In the genomic region with DNA sequence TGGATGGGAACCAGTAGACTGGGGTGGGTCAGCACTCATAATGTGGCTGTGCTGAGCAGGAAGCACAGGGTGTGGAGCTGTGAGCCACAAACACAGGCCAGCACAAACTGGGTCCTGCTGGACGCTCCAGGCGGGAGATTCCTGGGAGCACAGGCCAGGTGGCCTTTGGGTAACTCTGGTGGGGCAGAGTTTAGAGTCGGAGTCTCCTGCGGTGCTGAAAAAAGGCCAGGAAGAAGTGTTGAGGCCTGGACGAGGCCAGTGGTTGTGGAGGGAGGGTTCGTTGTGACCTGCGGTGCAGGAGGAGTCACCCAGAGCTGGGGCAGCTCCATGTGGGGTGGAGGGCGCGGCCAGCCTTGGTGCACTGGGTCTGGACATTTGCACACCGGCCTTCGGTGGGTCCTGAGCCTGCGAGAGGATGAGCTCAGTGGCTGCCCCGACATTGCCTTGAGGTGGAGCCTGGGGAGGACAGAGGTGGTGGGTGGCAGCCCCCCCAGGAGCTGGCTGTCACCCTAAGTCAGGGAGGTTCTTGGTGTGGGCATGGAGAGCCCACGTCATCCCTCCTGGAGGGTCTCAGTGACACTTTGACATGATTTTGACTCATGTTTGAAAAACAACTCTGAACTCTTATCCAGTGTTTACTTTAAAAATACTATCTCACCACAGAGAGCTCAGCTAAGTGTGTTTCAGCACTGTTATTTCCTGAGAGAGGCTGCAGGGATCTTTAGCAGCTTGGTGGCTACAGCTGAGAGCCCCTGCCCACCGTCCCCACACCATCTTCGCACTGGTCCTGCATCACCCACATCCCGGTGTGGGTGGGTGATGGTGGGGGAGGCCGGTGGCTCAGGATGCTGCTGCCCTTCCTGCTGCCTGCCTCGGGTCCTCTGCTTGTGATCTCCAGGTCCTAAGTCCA, we compare ENCODE assay signal across 1 cellular context.
TF ChIP-seq lines count a peak whose summit lies in the region.

No MANE protein-coding gene starts in this region.

TF ChIP-seq in HepG2, 621 proteins besides CTCF, POLR2A, EP300 and RAD21 (continued from another document and continues in another):
- TF ChIP-seq, protein P1, sequence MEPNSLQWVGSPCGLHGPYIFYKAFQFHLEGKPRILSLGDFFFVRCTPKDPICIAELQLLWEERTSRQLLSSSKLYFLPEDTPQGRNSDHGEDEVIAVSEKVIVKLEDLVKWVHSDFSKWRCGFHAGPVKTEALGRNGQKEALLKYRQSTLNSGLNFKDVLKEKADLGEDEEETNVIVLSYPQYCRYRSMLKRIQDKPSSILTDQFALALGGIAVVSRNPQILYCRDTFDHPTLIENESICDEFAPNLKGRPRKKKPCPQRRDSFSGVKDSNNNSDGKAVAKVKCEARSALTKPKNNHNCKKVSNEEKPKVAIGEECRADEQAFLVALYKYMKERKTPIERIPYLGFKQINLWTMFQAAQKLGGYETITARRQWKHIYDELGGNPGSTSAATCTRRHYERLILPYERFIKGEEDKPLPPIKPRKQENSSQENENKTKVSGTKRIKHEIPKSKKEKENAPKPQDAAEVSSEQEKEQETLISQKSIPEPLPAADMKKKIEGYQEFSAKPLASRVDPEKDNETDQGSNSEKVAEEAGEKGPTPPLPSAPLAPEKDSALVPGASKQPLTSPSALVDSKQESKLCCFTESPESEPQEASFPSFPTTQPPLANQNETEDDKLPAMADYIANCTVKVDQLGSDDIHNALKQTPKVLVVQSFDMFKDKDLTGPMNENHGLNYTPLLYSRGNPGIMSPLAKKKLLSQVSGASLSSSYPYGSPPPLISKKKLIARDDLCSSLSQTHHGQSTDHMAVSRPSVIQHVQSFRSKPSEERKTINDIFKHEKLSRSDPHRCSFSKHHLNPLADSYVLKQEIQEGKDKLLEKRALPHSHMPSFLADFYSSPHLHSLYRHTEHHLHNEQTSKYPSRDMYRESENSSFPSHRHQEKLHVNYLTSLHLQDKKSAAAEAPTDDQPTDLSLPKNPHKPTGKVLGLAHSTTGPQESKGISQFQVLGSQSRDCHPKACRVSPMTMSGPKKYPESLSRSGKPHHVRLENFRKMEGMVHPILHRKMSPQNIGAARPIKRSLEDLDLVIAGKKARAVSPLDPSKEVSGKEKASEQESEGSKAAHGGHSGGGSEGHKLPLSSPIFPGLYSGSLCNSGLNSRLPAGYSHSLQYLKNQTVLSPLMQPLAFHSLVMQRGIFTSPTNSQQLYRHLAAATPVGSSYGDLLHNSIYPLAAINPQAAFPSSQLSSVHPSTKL (CRISPR knock-in tag; IDR thresholded peaks at IDR 0.05), result peak; percentile 44; the same call in 1 of the 2 replicates
- TF ChIP-seq HOXA3 (CRISPR knock-in tag; IDR thresholded peaks at IDR 0.05) (no peak), ZNF20 (CRISPR knock-in tag; IDR thresholded peaks at IDR 0.05) (no peak), ZNF772 (CRISPR knock-in tag; IDR thresholded peaks at IDR 0.05) (no peak), ZNF644 (CRISPR knock-in tag; IDR thresholded peaks at IDR 0.05; ENCODE audit: low read depth) (no peak), KLF16 (CRISPR knock-in tag; IDR thresholded peaks at IDR 0.05) (no peak), ZNF160 (CRISPR knock-in tag; IDR thresholded peaks at IDR 0.05) (no peak), ZFYVE20 (CRISPR knock-in tag; IDR thresholded peaks at IDR 0.05; ENCODE audit: borderline replicate concordance, low read depth) (no peak), ZSCAN21 (CRISPR knock-in tag; IDR thresholded peaks at IDR 0.05; ENCODE audit: borderline replicate concordance) (peak; percentile 68; the same call in 1 of the 2 replicates), HNF1A (IDR thresholded peaks at IDR 0.05; ENCODE audit: low read depth) (no peak), HNF1A (CRISPR knock-in tag; IDR thresholded peaks at IDR 0.05; ENCODE audit: borderline replicate concordance) (no peak; the same call in 1 of the 2 replicates), SP2 (CRISPR knock-in tag; IDR thresholded peaks at IDR 0.05) (0 out of 2 replicates have a peak, but pooled peaks have one; percentile 25), IKZF1 (IDR thresholded peaks at IDR 0.05) (no peak), CCAR2 (optimal IDR thresholded peaks at IDR 0.05; ENCODE audit: low read depth, low read length) (no peak), TEAD2 (CRISPR knock-in tag; IDR thresholded peaks at IDR 0.05) (no peak), ZNF101 (CRISPR knock-in tag; IDR thresholded peaks at IDR 0.05; ENCODE audit: borderline replicate concordance, low read depth) (no peak), ZBTB21 (CRISPR knock-in tag; IDR thresholded peaks at IDR 0.05) (no peak), ZNF776 (CRISPR knock-in tag; IDR thresholded peaks at IDR 0.05) (no peak), ZNF616 (CRISPR knock-in tag; IDR thresholded peaks at IDR 0.05; ENCODE audit: low read depth) (no peak), CEBPB (IDR thresholded peaks at IDR 0.05; ENCODE audit: borderline replicate concordance, low read depth, low read length) (no peak), RARA (CRISPR knock-in tag; IDR thresholded peaks at IDR 0.05) (peak; percentile 31; the same call in 1 of the 2 replicates), ZNF570 (CRISPR knock-in tag; IDR thresholded peaks at IDR 0.05; ENCODE audit: borderline replicate concordance) (0 out of 2 replicates have a peak, but pooled peaks have one; percentile 28), ZNF720 (CRISPR knock-in tag; IDR thresholded peaks at IDR 0.05) (no peak)
- TF ChIP-seq, protein P2, sequence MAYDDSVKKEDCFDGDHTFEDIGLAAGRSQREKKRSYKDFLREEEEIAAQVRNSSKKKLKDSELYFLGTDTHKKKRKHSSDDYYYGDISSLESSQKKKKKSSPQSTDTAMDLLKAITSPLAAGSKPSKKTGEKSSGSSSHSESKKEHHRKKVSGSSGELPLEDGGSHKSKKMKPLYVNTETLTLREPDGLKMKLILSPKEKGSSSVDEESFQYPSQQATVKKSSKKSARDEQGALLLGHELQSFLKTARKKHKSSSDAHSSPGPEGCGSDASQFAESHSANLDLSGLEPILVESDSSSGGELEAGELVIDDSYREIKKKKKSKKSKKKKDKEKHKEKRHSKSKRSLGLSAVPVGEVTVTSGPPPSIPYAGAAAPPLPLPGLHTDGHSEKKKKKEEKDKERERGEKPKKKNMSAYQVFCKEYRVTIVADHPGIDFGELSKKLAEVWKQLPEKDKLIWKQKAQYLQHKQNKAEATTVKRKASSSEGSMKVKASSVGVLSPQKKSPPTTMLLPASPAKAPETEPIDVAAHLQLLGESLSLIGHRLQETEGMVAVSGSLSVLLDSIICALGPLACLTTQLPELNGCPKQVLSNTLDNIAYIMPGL (CRISPR knock-in tag; IDR thresholded peaks at IDR 0.05; ENCODE audit: borderline replicate concordance in 1 of 2, low read depth in 1 of 2), result 0 out of 4 replicates have a peak, but pooled peaks have one; percentile 2 to 12
- TF ChIP-seq, protein P3, sequence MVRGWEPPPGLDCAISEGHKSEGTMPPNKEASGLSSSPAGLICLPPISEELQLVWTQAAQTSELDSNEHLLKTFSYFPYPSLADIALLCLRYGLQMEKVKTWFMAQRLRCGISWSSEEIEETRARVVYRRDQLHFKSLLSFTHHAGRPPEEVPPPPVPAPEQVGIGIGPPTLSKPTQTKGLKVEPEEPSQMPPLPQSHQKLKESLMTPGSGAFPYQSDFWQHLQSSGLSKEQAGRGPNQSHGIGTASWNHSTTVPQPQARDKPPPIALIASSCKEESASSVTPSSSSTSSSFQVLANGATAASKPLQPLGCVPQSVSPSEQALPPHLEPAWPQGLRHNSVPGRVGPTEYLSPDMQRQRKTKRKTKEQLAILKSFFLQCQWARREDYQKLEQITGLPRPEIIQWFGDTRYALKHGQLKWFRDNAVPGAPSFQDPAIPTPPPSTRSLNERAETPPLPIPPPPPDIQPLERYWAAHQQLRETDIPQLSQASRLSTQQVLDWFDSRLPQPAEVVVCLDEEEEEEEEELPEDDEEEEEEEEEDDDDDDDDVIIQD (CRISPR knock-in tag; IDR thresholded peaks at IDR 0.05; ENCODE audit: low read depth), result 0 out of 2 replicates have a peak, but pooled peaks have one; percentile 17
- TF ChIP-seq, protein P4, sequence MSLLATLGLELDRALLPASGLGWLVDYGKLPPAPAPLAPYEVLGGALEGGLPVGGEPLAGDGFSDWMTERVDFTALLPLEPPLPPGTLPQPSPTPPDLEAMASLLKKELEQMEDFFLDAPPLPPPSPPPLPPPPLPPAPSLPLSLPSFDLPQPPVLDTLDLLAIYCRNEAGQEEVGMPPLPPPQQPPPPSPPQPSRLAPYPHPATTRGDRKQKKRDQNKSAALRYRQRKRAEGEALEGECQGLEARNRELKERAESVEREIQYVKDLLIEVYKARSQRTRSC (CRISPR knock-in tag; IDR thresholded peaks at IDR 0.05; ENCODE audit: low read depth), result no peak
- TF ChIP-seq, protein P5, sequence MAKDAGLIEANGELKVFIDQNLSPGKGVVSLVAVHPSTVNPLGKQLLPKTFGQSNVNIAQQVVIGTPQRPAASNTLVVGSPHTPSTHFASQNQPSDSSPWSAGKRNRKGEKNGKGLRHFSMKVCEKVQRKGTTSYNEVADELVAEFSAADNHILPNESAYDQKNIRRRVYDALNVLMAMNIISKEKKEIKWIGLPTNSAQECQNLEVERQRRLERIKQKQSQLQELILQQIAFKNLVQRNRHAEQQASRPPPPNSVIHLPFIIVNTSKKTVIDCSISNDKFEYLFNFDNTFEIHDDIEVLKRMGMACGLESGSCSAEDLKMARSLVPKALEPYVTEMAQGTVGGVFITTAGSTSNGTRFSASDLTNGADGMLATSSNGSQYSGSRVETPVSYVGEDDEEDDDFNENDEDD (CRISPR knock-in tag; IDR thresholded peaks at IDR 0.05; ENCODE audit: borderline replicate concordance), result no peak
- TF ChIP-seq, protein P6, sequence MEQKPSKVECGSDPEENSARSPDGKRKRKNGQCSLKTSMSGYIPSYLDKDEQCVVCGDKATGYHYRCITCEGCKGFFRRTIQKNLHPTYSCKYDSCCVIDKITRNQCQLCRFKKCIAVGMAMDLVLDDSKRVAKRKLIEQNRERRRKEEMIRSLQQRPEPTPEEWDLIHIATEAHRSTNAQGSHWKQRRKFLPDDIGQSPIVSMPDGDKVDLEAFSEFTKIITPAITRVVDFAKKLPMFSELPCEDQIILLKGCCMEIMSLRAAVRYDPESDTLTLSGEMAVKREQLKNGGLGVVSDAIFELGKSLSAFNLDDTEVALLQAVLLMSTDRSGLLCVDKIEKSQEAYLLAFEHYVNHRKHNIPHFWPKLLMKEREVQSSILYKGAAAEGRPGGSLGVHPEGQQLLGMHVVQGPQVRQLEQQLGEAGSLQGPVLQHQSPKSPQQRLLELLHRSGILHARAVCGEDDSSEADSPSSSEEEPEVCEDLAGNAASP (CRISPR knock-in tag; IDR thresholded peaks at IDR 0.05; ENCODE audit: borderline replicate concordance), result no peak
- TF ChIP-seq, protein P7, sequence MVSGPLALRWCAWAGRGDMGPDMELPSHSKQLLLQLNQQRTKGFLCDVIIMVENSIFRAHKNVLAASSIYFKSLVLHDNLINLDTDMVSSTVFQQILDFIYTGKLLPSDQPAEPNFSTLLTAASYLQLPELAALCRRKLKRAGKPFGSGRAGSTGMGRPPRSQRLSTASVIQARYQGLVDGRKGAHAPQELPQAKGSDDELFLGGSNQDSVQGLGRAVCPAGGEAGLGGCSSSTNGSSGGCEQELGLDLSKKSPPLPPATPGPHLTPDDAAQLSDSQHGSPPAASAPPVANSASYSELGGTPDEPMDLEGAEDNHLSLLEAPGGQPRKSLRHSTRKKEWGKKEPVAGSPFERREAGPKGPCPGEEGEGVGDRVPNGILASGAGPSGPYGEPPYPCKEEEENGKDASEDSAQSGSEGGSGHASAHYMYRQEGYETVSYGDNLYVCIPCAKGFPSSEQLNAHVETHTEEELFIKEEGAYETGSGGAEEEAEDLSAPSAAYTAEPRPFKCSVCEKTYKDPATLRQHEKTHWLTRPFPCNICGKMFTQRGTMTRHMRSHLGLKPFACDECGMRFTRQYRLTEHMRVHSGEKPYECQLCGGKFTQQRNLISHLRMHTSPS (CRISPR knock-in tag; IDR thresholded peaks at IDR 0.05; ENCODE audit: low read depth), result peak; percentile 63; the same call in 1 of the 2 replicates
- TF ChIP-seq, protein P8, sequence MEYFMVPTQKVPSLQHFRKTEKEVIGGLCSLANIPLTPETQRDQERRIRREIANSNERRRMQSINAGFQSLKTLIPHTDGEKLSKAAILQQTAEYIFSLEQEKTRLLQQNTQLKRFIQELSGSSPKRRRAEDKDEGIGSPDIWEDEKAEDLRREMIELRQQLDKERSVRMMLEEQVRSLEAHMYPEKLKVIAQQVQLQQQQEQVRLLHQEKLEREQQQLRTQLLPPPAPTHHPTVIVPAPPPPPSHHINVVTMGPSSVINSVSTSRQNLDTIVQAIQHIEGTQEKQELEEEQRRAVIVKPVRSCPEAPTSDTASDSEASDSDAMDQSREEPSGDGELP (IDR thresholded peaks at IDR 0.05; ENCODE audit: borderline replicate concordance, low read depth), result peak; percentile 20; the same call in 1 of the 2 replicates
- TF ChIP-seq, protein P9, sequence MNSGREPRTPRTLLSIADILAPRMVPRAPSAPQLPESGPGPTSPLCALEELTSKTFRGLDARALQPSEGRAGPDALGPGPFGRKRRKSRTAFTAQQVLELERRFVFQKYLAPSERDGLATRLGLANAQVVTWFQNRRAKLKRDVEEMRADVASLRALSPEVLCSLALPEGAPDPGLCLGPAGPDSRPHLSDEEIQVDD (CRISPR knock-in tag; IDR thresholded peaks at IDR 0.05; ENCODE audit: borderline replicate concordance), result no peak
- TF ChIP-seq, protein P10, sequence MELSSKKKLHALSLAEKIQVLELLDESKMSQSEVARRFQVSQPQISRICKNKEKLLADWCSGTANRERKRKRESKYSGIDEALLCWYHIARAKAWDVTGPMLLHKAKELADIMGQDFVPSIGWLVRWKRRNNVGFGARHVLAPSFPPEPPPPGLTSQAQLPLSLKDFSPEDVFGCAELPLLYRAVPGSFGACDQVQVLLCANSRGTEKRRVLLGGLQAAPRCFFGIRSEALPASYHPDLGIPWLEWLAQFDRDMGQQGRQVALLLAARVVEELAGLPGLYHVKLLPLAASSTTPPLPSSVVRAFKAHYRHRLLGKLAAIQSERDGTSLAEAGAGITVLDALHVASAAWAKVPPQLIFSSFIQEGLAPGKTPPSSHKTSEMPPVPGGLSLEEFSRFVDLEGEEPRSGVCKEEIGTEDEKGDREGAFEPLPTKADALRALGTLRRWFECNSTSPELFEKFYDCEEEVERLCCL (CRISPR knock-in tag; IDR thresholded peaks at IDR 0.05; ENCODE audit: borderline replicate concordance), result no peak
